21 cellular contexts compared by ENCODE assay signal in genomic region chr11:66207816-66208215, GRCh38.
A peak's percentile ranks its signal among the peaks of the same experiment; 100 is the strongest.
DNase-seq lines count a peak whose midpoint lies in the region; ATAC-seq and TF ChIP-seq lines count a peak whose summit lies in the region.
"Had no signal": no experiment of that assay in that cellular context is flagged by ENCODE, and none has a peak within 500 bp of the region (broad histone marks: within the 10 kb centered on the region; RNA-seq: fewer than 3 reads in every experiment).

No MANE protein-coding gene starts in this region.

- H3K4me3 Mint-ChIP-seq in stimulated activated naive CD8-positive, alpha-beta T cell treated with anti-CD3 and anti-CD28 coated beads, Interleukin-15, Interleukin-2, amounts not matched to agents 100 ng/mL and 50 ng/mL, for 24 hours: no peak overlapping the region
- H3K4me3 Mint-ChIP-seq in central memory CD8-positive, alpha-beta T cell: no peak overlapping the region
- no peak overlapping the region for H3K4me3 Mint-ChIP-seq in nephron progenitor cell

- no peaks in the 10 kb centered on the region for H3K4me1 Mint-ChIP-seq in stimulated activated naive CD8-positive, alpha-beta T cell treated with anti-CD3 and anti-CD28 coated beads, Interleukin-15, Interleukin-2, amounts not matched to agents 100 ng/mL and 50 ng/mL, for 24 hours (ENCODE audit: low read depth)
- H3K4me1 Mint-ChIP-seq in central memory CD8-positive, alpha-beta T cell: no peaks in the 10 kb centered on the region
- H3K4me1 Mint-ChIP-seq in nephron progenitor cell: peaks cover 5% of the 10 kb centered on the region

- no peaks in the 10 kb centered on the region for H3K27me3 Mint-ChIP-seq in stimulated activated naive CD8-positive, alpha-beta T cell treated with anti-CD3 and anti-CD28 coated beads, Interleukin-15, Interleukin-2, amounts not matched to agents 100 ng/mL and 50 ng/mL, for 24 hours
- H3K27me3 Mint-ChIP-seq in central memory CD8-positive, alpha-beta T cell: no peaks in the 10 kb centered on the region
- peaks cover 12% of the 10 kb centered on the region for H3K27me3 Mint-ChIP-seq in nephron progenitor cell (ENCODE audit: low read depth, poor library complexity)

- no peak for DNase-seq in stimulated activated naive CD8-positive, alpha-beta T cell treated with anti-CD3 and anti-CD28 coated beads, Interleukin-15, Interleukin-2, amounts not matched to agents 100 U/mL and 50 U/mL, for 24 hours
- DNase-seq in central memory CD8-positive, alpha-beta T cell (ENCODE audit: low spot score in 2 of 2): no peak
- no peak for DNase-seq in nephron progenitor cell
- no peak for DNase-seq in NCI-H345 treated with DMSO at 0.1 percent for 48 hours (lab: John Stamatoyannopoulos, UW; ENCODE audit: unreplicated experiment)
- DNase-seq: AML-193, Calu3, MG63, NCI-H1105 treated with DMSO at 0.1 percent for 48 hours, NCI-H146, NCI-H1930, NCI-H446 treated with DMSO at 0.1 percent for 48 hours, NCI-H526, PC-9, SJCRH30 had no signal

- peak overlapping the region; percentile 24 for H3K27ac Mint-ChIP-seq in stimulated activated naive CD8-positive, alpha-beta T cell treated with anti-CD3 and anti-CD28 coated beads, Interleukin-15, Interleukin-2, amounts not matched to agents 100 ng/mL and 50 ng/mL, for 24 hours
- H3K27ac Mint-ChIP-seq in central memory CD8-positive, alpha-beta T cell (ENCODE audit: low read depth): peak overlapping the region; percentile 16
- peak overlapping the region; percentile 32 for H3K27ac Mint-ChIP-seq in nephron progenitor cell

- no peak for ATAC-seq in stimulated activated naive CD8-positive, alpha-beta T cell treated with anti-CD3 and anti-CD28 coated beads, Interleukin-15, Interleukin-2, amounts not matched to agents 100 U/mL and 50 U/mL, for 24 hours
- no peak for ATAC-seq in central memory CD8-positive, alpha-beta T cell (replicated peaks; ENCODE audit: extremely low read depth, poor library complexity, severe bottlenecking)
- ATAC-seq in HG02884 (IDR thresholded peaks at IDR 0.05; ENCODE audit: unreplicated experiment) (no peak), HG02588 (IDR thresholded peaks at IDR 0.05; ENCODE audit: unreplicated experiment) (no peak)
- ATAC-seq: A549, K562, Right ventricle myocardium inferior, SK-N-SH treated with all-trans-retinoic acid at 6 μM for 48 hours had no signal

- H3K36me3 Mint-ChIP-seq in stimulated activated naive CD8-positive, alpha-beta T cell treated with anti-CD3 and anti-CD28 coated beads, Interleukin-15, Interleukin-2, amounts not matched to agents 100 ng/mL and 50 ng/mL, for 24 hours (ENCODE audit: low read depth): peaks cover 5% of the 10 kb centered on the region
- peaks cover 26% of the 10 kb centered on the region for H3K36me3 Mint-ChIP-seq in central memory CD8-positive, alpha-beta T cell (ENCODE audit: insufficient read depth)
- H3K36me3 Mint-ChIP-seq in nephron progenitor cell (ENCODE audit: low read depth): peaks cover 29% of the 10 kb centered on the region

- peaks cover 9% of the 10 kb centered on the region for H3K9me3 Mint-ChIP-seq in stimulated activated naive CD8-positive, alpha-beta T cell treated with anti-CD3 and anti-CD28 coated beads, Interleukin-15, Interleukin-2, amounts not matched to agents 100 ng/mL and 50 ng/mL, for 24 hours
- H3K9me3 Mint-ChIP-seq in central memory CD8-positive, alpha-beta T cell: no peaks in the 10 kb centered on the region
- peaks cover 19% of the 10 kb centered on the region for H3K9me3 Mint-ChIP-seq in nephron progenitor cell

- no peak for TF ChIP-seq CTCF in nephron progenitor cell (IDR thresholded peaks at IDR 0.05)
